In the genomic region with DNA sequence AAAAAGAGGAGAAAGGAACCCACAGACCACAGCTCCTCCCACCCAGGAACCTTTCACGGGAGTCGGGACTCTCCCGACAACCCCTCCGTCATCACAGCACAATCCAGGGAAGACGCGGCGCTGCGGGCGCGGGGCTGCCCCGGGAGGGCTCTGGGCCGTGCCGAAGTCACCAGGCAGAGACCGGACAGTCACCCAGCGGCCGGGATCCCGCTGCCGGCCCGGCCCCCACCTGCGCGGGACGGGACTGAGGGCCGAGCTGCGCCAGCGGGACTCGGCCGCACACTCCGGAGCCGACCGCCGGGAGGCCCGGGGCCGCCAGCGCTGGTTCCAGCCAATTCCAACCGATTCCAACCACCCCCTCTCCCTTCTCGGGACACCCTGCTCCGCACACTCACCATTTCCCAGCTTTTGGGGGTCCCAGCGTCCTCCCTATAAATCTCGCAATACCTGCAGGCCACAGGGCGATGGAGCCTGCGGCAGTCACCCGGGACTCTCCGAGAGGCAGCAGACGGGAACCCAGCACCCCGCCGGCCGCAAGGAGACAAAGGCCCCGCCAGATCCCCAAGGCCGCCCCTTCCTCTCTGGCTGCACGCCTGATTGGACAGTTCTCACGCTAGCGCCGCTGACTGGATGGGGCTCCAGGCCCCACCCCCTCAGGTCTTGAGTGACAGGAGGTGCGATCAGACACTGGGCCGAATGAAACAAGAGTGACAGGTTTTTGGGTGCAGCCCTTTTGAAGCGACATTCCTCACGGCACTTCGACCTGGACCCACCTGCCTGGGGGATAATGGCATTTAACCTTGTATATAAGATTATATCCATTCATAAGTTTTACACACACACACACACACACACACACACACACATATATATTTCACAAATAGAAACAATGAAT, we compare ENCODE assay signal across 8 cellular contexts. TPM values are rescaled to one million over a fixed set of nuclear protein-coding genes. Genes with fewer than 3 reads are reported as not detected.
DNase-seq lines count a peak whose midpoint lies in the region; ATAC-seq and TF ChIP-seq lines count a peak whose summit lies in the region.

A gene (minus strand): TSS at position 547 of the 895 bp plus-strand sequence. CDS start 149 bp downstream, at position 398.

- peak within 1 kb of the TSS; percentile 95 for H3K9ac ChIP-seq in mesendoderm (ENCODE audit: low read length)

- H3K27me3 Mint-ChIP-seq in activated CD4-positive, alpha-beta memory T cell treated with anti-CD3 and anti-CD28 coated beads for 36 hours, result peaks cover 34% of the 10 kb centered on the region
- H3K27me3 Mint-ChIP-seq in endothelial cell (ENCODE audit: unreplicated experiment), result peaks cover 6% of the 10 kb centered on the region

- H3K79me2 ChIP-seq in mesendoderm (ENCODE audit: control insufficient read depth, insufficient read depth, low read length), result peaks cover 28% of the 10 kb centered on the region

- H3K18ac ChIP-seq in mesendoderm (ENCODE audit: low read length), result peak within 1 kb of the TSS; percentile 62

- H3K4me1 ChIP-seq in BE2C (no peaks in the 10 kb centered on the region), mesendoderm (ENCODE audit: control insufficient read depth, low read depth, low read length) (no peaks in the 10 kb centered on the region)

- peak within 1 kb of the TSS; percentile 58 for H4K8ac ChIP-seq in mesendoderm (ENCODE audit: low read depth, low read length)

- H3K4me3 Mint-ChIP-seq in activated CD4-positive, alpha-beta memory T cell treated with anti-CD3 and anti-CD28 coated beads for 36 hours, result peak within 1 kb of the TSS; percentile 77
- peak within 1 kb of the TSS; percentile 98 for H3K4me3 Mint-ChIP-seq in endothelial cell (ENCODE audit: unreplicated experiment)

- H2BK15ac ChIP-seq in mesendoderm (replicated peaks; ENCODE audit: low read depth), result no peak within 1 kb of the TSS

- H3K36me3 Mint-ChIP-seq in activated CD4-positive, alpha-beta memory T cell treated with anti-CD3 and anti-CD28 coated beads for 36 hours, result peaks cover 19% of the 10 kb centered on the region
- peaks cover 16% of the 10 kb centered on the region for H3K36me3 Mint-ChIP-seq in endothelial cell (ENCODE audit: low read depth, unreplicated experiment)

- peak; percentile 99 for ATAC-seq in GM19023 (IDR thresholded peaks at IDR 0.05; ENCODE audit: unreplicated experiment)
- peak; percentile 97 for ATAC-seq in HG03139 (IDR thresholded peaks at IDR 0.05; ENCODE audit: unreplicated experiment)

- H3K4me1 Mint-ChIP-seq in activated CD4-positive, alpha-beta memory T cell treated with anti-CD3 and anti-CD28 coated beads for 36 hours (ENCODE audit: low read depth), result peaks cover 6% of the 10 kb centered on the region
- H3K4me1 Mint-ChIP-seq in endothelial cell (ENCODE audit: unreplicated experiment), result no peaks in the 10 kb centered on the region

- no peak within 1 kb of the TSS for H3K23ac ChIP-seq in mesendoderm (ENCODE audit: low read length)

- CTCF ChIA-PET in activated CD4-positive, alpha-beta memory T cell treated with anti-CD3 and anti-CD28 coated beads for 36 hours (lab: Charles Lee), result no interaction called here

- no peak within 1 kb of the TSS for H3K4ac ChIP-seq in mesendoderm (ENCODE audit: low read depth, low read length)

- H3K9me3 Mint-ChIP-seq in activated CD4-positive, alpha-beta memory T cell treated with anti-CD3 and anti-CD28 coated beads for 36 hours, result peaks cover 26% of the 10 kb centered on the region
- H3K9me3 Mint-ChIP-seq in endothelial cell (ENCODE audit: unreplicated experiment), result no peaks in the 10 kb centered on the region

- peaks cover 2% of the 10 kb centered on the region; the same call in 1 of the 2 replicates for H3K36me3 ChIP-seq in BE2C
- H3K36me3 ChIP-seq in mesendoderm (ENCODE audit: control insufficient read depth, insufficient read depth, low read length), result no peaks in the 10 kb centered on the region

- H2BK5ac ChIP-seq in mesendoderm (ENCODE audit: low read length), result peak within 1 kb of the TSS; percentile 54

- POLR2A ChIA-PET in activated CD4-positive, alpha-beta memory T cell treated with anti-CD3 and anti-CD28 coated beads for 36 hours (lab: Charles Lee), result no interaction called here

- intact Hi-C loops in activated CD4-positive, alpha-beta memory T cell treated with anti-CD3 and anti-CD28 coated beads for 36 hours (cut with micrococcal nuclease), result no loop called here

- TF ChIP-seq CTCF in BE2C (IDR thresholded peaks at IDR 0.05; ENCODE audit: low read depth, low read length) (no peak), endothelial cell (IDR thresholded peaks at IDR 0.05; ENCODE audit: unreplicated experiment) (no peak)

- peak; percentile 98 for DNase-seq in BE2C
- DNase-seq in NCI-H510A treated with DMSO at 0.1 percent for 48 hours (lab: John Stamatoyannopoulos, UW), result peak; percentile 81
- DNase-seq in activated CD4-positive, alpha-beta memory T cell treated with anti-CD3 and anti-CD28 coated beads for 36 hours, result peak; percentile 72
- peak; percentile 90 for DNase-seq in endothelial cell (ENCODE audit: low spot score)
- peak; percentile 99 for DNase-seq in mesendoderm
- DNase-seq in stimulated activated CD8-positive, alpha-beta memory T cell treated with anti-CD3 and anti-CD28 coated beads, Interleukin-15, amount 100 ng/mL, for 1 hour (ENCODE audit: low read depth), result peak; percentile 6

- no peak within 1 kb of the TSS for H3K27ac Mint-ChIP-seq in activated CD4-positive, alpha-beta memory T cell treated with anti-CD3 and anti-CD28 coated beads for 36 hours
- peak within 1 kb of the TSS; percentile 91 for H3K27ac Mint-ChIP-seq in endothelial cell (ENCODE audit: unreplicated experiment)

- no peaks in the 10 kb centered on the region for H3K27me3 ChIP-seq in BE2C
- no peaks in the 10 kb centered on the region for H3K27me3 ChIP-seq in mesendoderm (ENCODE audit: insufficient read depth, low read length, poor library complexity)

- H3K4me2 ChIP-seq in mesendoderm (ENCODE audit: low read length), result peak within 1 kb of the TSS; percentile 34

- H3K56ac ChIP-seq in mesendoderm (ENCODE audit: low read length), result peak within 1 kb of the TSS; percentile 94

- no peak within 1 kb of the TSS for H3K27ac ChIP-seq in mesendoderm (ENCODE audit: low read depth, low read length)

- H3K4me3 ChIP-seq in BE2C (ENCODE audit: low read depth, low read length) (peak within 1 kb of the TSS; percentile 78), mesendoderm (ENCODE audit: low read length) (peak within 1 kb of the TSS; percentile 89)

- H3K79me1 ChIP-seq in mesendoderm (ENCODE audit: low read length), result no peaks in the 10 kb centered on the region

- H4K5ac ChIP-seq in mesendoderm (ENCODE audit: low read length), result no peak within 1 kb of the TSS

- no peak within 1 kb of the TSS for H2BK120ac ChIP-seq in mesendoderm (ENCODE audit: low read depth, low read length)

- no CpG with 5 or more reads among the region's 58 CpGs for WGBS in mesendoderm (ENCODE audit: extremely low coverage, insufficient coverage, low lambda C conversion rate)

- no peaks in the 10 kb centered on the region for H3K9me3 ChIP-seq in BE2C

- no peak within 1 kb of the TSS for H2AK5ac ChIP-seq in mesendoderm (ENCODE audit: low read length)

RNA-seq across cellular contexts. Expression of the gene that starts here (rescaled TPM):
- polyA plus RNA-seq in BE2C (2012; ENCODE audit: insufficient read depth, insufficient read length, low read depth), result 1.3 TPM
- total RNA-seq in activated CD4-positive, alpha-beta memory T cell treated with anti-CD3 and anti-CD28 coated beads for 36 hours, result under 1 TPM; 0.74 to 0.99 TPM
- total RNA-seq in endothelial cell (ENCODE audit: unreplicated experiment), result 3.2 TPM
- 9.0 TPM for polyA plus RNA-seq in mesendoderm (2013, experiment 1 of 2)
- polyA plus RNA-seq in mesendoderm (2013, experiment 2 of 2), result 9.7 TPM

Comparison
In these comparisons a context has a peak if more than half of its experiments do, and no peak if none do; other contexts are left out.
1. Peak in DNase-seq in activated CD4-positive, alpha-beta memory T cell treated with anti-CD3 and anti-CD28 coated beads for 36 hours; RNA of the gene not detected or under 1 TPM.
2. DNase-seq: peak in every context shown above with its lines; median percentile 99 in mesendoderm; 98 in BE2C; 90 in endothelial cell; 81 in NCI-H510A treated with DMSO at 0.1 percent for 48 hours; 72 in activated CD4-positive, alpha-beta memory T cell treated with anti-CD3 and anti-CD28 coated beads for 36 hours; 6 in stimulated activated CD8-positive, alpha-beta memory T cell treated with anti-CD3 and anti-CD28 coated beads, Interleukin-15, amount 100 ng/mL, for 1 hour.